10 cellular contexts compared by ENCODE assay signal in the genomic region with DNA sequence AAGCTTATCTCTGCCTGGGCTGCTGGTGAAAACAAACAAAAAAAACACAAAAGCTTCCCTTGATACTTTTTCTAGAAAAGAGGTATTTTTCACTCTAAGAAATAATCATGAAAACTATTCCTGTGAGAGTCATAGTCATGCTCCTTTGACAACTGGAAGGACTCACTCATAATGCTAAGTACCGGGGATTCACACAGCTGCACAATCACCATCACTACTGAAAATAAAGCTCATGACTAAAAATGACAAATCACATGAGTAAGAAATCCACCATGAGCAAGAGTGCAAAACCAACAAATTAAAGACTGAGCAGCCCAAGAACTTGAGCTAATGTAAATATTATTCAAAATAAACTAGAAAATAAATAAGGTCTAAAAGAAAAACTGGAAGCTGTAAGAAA. TPM values are rescaled to one million over a fixed set of nuclear protein-coding genes. Genes with fewer than 3 reads are reported as not detected.
A peak's percentile ranks its signal among the peaks of the same experiment; 100 is the strongest.
DNase-seq lines count a peak whose midpoint lies in the region; ATAC-seq and TF ChIP-seq lines count a peak whose summit lies in the region.
"Had no signal": no experiment of that assay in that cellular context is flagged by ENCODE, and none has a peak within 500 bp of the region (broad histone marks: within the 10 kb centered on the region; RNA-seq: fewer than 3 reads in every experiment).

No MANE protein-coding gene starts in this region.

- in situ Hi-C loops in GM23248 (cut with MboI), result no loop called here

- TF ChIP-seq CTCF in kidney epithelial cell (IDR thresholded peaks at IDR 0.05; ENCODE audit: insufficient read depth, low read length, poor library complexity, severe bottlenecking) (no peak), esophagus squamous epithelium (IDR thresholded peaks at IDR 0.05) (no peak)

- H3K9me3 ChIP-seq in GM23248 (ENCODE audit: low read depth) (no peaks in the 10 kb centered on the region), MG63 (no peaks in the 10 kb centered on the region), esophagus squamous epithelium (no peaks in the 10 kb centered on the region)

- no peaks in the 10 kb centered on the region for H3K79me2 ChIP-seq in GM23248 (ENCODE audit: insufficient read depth)

- no peaks in the 10 kb centered on the region for H4K20me1 ChIP-seq in GM23248 (ENCODE audit: insufficient read depth)

- intact Hi-C loops in esophagus squamous epithelium (cut with DNase I), result no loop called here

- WGBS in GM23248 (ENCODE audit: low coverage in 1 of 2, low lambda C conversion rate in 2 of 2, missing lambda C conversion rate in 2 of 2), 2 experiments, result 0% methylated on average over 1 of the region's 1 CpG
- 21 to 37% methylated on average over 1 of the region's 1 CpG for WGBS in esophagus squamous epithelium, 2 donors

- peak; percentile 79 for DNase-seq in GM23248
- peak; percentile 4 for DNase-seq in MG63
- DNase-seq in kidney epithelial cell (ENCODE audit: low read depth), result peak; percentile 56
- DNase-seq in COLO668 (lab: John Stamatoyannopoulos, UW; ENCODE audit: unreplicated experiment), result no peak
- no peak for DNase-seq in esophagus squamous epithelium (lab: John Stamatoyannopoulos, UW)
- no peak for DNase-seq in amygdala (lab: John Stamatoyannopoulos, UW)
- DNase-seq in NCI-H1694 treated with DMSO at 0.1 percent for 48 hours (lab: John Stamatoyannopoulos, UW), result no peak
- DNase-seq: head of caudate nucleus, NCI-H146 had no signal

- 0 out of 2 replicates have a peak overlapping the region, but pooled peaks have one; percentile 16 for H3K9ac ChIP-seq in GM23248

- H3K4me3 ChIP-seq in GM23248 (no peak overlapping the region), MG63 (no peak overlapping the region), kidney epithelial cell (ENCODE audit: low read depth, low read length) (no peak overlapping the region), esophagus squamous epithelium (no peak overlapping the region)

- no peak overlapping the region for H3K4me2 ChIP-seq in GM23248 (ENCODE audit: unreplicated experiment)

- no peak for TF ChIP-seq POLR2A in esophagus squamous epithelium (IDR thresholded peaks at IDR 0.05)

- H3K9me2 ChIP-seq in GM23248 (ENCODE audit: insufficient read depth), result no peaks in the 10 kb centered on the region

- H3K36me3 ChIP-seq in GM23248 (ENCODE audit: low read depth) (no peaks in the 10 kb centered on the region), MG63 (no peaks in the 10 kb centered on the region), kidney epithelial cell (ENCODE audit: control insufficient read depth, insufficient read depth, low read length) (no peaks in the 10 kb centered on the region), esophagus squamous epithelium (no peaks in the 10 kb centered on the region)

- no peaks in the 10 kb centered on the region for H3F3A ChIP-seq in GM23248 (ENCODE audit: insufficient read depth)

- no peaks in the 10 kb centered on the region for H3K27me3 ChIP-seq in GM23248 (replicated peaks; ENCODE audit: insufficient read depth)
- H3K27me3 ChIP-seq in MG63, result no peaks in the 10 kb centered on the region
- H3K27me3 ChIP-seq in kidney epithelial cell (ENCODE audit: control insufficient read depth, insufficient read depth, low read length), result no peaks in the 10 kb centered on the region
- H3K27me3 ChIP-seq in esophagus squamous epithelium, result no peaks in the 10 kb centered on the region

- ATAC-seq in GM18498 (IDR thresholded peaks at IDR 0.05; ENCODE audit: unreplicated experiment), result peak; percentile 50

- peak overlapping the region; percentile 36; the same call in 1 of the 2 replicates for H3K27ac ChIP-seq in GM23248
- no peak overlapping the region for H3K27ac ChIP-seq in esophagus squamous epithelium

- H2AFZ ChIP-seq in GM23248, result peak overlapping the region; percentile 1; the same call in 1 of the 2 replicates

- H3K4me1 ChIP-seq in GM23248 (ENCODE audit: insufficient read depth) (peaks cover 8% of the 10 kb centered on the region), esophagus squamous epithelium (no peaks in the 10 kb centered on the region)

RNA-seq across cellular contexts. Expression of gene POU1F1, which starts 10.6 kb away (rescaled TPM):
- total RNA-seq in GM23248 (2014; rRNA removed; shearing (Covaris generic)), result not detected in 2 replicates
- polyA plus RNA-seq in GM23248 (2016; fragmentation: Nextera tagmentation; extraction: Ambion mirVana), result not detected in 2 replicates
- not detected in 2 replicates for total RNA-seq in MG63 (2014; rRNA removed; shearing (Covaris generic); ENCODE audit: low replicate concordance)
- total RNA-seq in kidney epithelial cell, result not detected in 2 replicates
- total RNA-seq in esophagus squamous epithelium, result not detected

RNA-seq across cellular contexts. Expression of gene CHMP2B, which starts 59.9 kb away (rescaled TPM):
- total RNA-seq in GM23248 (2014; rRNA removed; shearing (Covaris generic)), result 53.1 and 59.3 TPM in 2 replicates
- polyA plus RNA-seq in GM23248 (2016; fragmentation: Nextera tagmentation; extraction: Ambion mirVana), result 124 and 137 TPM in 2 replicates
- 13.5 and 14.9 TPM in 2 replicates for total RNA-seq in MG63 (2014; rRNA removed; shearing (Covaris generic); ENCODE audit: low replicate concordance)
- total RNA-seq in kidney epithelial cell (58.2 and 61.1 TPM in 2 replicates), esophagus squamous epithelium (10 to 100 TPM; 33.5 to 41.6 (median 37.4) TPM)

Comparison
In these comparisons a context has a peak if more than half of its experiments do, and no peak if none do; other contexts are left out.
1. DNase-seq: peak in GM23248 (single experiment), MG63 (single experiment) and kidney epithelial cell (single experiment); none in COLO668 (single experiment), esophagus squamous epithelium (single experiment), amygdala (0 of 56) and NCI-H1694 treated with DMSO at 0.1 percent for 48 hours (single experiment).